ENCODE assay signal across 1 cellular context in the genomic region with DNA sequence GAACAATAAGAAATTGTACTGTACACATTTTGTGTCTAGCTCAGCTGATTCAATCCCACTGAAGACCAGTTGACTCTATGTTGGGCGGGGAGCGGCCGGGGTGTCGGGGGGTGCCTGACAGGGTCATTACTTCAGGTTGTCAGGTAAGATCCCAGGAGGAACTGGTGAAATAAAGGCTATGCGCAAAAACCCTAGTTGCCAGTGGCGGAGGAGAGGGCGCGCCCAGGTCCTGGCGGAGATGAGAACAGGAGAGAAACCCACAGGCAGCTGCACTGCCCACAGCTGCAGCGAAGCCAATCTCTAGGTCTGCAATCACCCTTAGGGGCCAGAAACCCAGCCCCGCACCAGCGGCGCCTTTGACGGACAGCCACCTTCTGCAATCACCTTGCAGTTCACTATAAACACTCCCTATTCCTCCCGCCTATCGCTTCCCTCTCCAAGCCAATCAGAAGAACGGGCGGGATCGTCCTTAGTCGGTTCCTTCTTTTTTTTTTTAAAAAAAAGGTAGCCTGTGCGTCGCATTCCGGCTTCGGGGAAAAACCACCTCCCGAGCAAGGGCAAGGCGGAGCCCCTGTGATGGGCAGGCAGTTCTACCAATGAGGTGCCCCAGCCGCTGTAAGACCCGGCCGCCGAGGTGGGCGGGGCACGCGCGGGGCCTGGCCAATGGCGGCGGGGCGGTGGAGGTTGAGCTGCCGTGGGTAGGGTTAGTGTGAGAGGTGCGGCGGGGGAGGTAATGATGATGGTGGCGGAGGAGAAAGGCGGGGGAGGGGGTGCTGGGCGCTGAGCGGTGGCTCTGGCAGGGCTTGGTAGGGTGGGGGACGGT.
A peak's percentile ranks its signal among the peaks of the same experiment; 100 is the strongest.
TF ChIP-seq lines count a peak whose summit lies in the region.

A gene (plus strand): TSS at position 707 of the 823 bp plus-strand sequence. CDS start 1,479 bp downstream, outside the sequence.

TF ChIP-seq in HepG2, 621 proteins besides CTCF, POLR2A, EP300 and RAD21 (continued from another document and continues in another):
- TF ChIP-seq ZNF644 (CRISPR knock-in tag; IDR thresholded peaks at IDR 0.05; ENCODE audit: low read depth), result no peak
- peak; percentile 95 for TF ChIP-seq NFYB (CRISPR knock-in tag; IDR thresholded peaks at IDR 0.05)
- peak; percentile 57; the same call in 1 of the 2 replicates for TF ChIP-seq TARDBP (CRISPR knock-in tag; IDR thresholded peaks at IDR 0.05)
- TF ChIP-seq, protein P1, sequence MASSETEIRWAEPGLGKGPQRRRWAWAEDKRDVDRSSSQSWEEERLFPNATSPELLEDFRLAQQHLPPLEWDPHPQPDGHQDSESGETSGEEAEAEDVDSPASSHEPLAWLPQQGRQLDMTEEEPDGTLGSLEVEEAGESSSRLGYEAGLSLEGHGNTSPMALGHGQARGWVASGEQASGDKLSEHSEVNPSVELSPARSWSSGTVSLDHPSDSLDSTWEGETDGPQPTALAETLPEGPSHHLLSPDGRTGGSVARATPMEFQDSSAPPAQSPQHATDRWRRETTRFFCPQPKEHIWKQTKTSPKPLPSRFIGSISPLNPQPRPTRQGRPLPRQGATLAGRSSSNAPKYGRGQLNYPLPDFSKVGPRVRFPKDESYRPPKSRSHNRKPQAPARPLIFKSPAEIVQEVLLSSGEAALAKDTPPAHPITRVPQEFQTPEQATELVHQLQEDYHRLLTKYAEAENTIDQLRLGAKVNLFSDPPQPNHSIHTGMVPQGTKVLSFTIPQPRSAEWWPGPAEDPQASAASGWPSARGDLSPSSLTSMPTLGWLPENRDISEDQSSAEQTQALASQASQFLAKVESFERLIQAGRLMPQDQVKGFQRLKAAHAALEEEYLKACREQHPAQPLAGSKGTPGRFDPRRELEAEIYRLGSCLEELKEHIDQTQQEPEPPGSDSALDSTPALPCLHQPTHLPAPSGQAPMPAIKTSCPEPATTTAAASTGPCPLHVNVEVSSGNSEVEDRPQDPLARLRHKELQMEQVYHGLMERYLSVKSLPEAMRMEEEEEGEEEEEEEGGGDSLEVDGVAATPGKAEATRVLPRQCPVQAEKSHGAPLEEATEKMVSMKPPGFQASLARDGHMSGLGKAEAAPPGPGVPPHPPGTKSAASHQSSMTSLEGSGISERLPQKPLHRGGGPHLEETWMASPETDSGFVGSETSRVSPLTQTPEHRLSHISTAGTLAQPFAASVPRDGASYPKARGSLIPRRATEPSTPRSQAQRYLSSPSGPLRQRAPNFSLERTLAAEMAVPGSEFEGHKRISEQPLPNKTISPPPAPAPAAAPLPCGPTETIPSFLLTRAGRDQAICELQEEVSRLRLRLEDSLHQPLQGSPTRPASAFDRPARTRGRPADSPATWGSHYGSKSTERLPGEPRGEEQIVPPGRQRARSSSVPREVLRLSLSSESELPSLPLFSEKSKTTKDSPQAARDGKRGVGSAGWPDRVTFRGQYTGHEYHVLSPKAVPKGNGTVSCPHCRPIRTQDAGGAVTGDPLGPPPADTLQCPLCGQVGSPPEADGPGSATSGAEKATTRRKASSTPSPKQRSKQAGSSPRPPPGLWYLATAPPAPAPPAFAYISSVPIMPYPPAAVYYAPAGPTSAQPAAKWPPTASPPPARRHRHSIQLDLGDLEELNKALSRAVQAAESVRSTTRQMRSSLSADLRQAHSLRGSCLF (CRISPR knock-in tag; IDR thresholded peaks at IDR 0.05; ENCODE audit: borderline replicate concordance), result no peak
- no peak for TF ChIP-seq ZNF776 (CRISPR knock-in tag; IDR thresholded peaks at IDR 0.05)
- no peak; the same call in 1 of the 2 replicates for TF ChIP-seq ZNF451 (CRISPR knock-in tag; IDR thresholded peaks at IDR 0.05)
- TF ChIP-seq TEAD3 (CRISPR knock-in tag; optimal IDR thresholded peaks at IDR 0.05; ENCODE audit: borderline replicate concordance), result peak; percentile 91
- TF ChIP-seq, protein P2, sequence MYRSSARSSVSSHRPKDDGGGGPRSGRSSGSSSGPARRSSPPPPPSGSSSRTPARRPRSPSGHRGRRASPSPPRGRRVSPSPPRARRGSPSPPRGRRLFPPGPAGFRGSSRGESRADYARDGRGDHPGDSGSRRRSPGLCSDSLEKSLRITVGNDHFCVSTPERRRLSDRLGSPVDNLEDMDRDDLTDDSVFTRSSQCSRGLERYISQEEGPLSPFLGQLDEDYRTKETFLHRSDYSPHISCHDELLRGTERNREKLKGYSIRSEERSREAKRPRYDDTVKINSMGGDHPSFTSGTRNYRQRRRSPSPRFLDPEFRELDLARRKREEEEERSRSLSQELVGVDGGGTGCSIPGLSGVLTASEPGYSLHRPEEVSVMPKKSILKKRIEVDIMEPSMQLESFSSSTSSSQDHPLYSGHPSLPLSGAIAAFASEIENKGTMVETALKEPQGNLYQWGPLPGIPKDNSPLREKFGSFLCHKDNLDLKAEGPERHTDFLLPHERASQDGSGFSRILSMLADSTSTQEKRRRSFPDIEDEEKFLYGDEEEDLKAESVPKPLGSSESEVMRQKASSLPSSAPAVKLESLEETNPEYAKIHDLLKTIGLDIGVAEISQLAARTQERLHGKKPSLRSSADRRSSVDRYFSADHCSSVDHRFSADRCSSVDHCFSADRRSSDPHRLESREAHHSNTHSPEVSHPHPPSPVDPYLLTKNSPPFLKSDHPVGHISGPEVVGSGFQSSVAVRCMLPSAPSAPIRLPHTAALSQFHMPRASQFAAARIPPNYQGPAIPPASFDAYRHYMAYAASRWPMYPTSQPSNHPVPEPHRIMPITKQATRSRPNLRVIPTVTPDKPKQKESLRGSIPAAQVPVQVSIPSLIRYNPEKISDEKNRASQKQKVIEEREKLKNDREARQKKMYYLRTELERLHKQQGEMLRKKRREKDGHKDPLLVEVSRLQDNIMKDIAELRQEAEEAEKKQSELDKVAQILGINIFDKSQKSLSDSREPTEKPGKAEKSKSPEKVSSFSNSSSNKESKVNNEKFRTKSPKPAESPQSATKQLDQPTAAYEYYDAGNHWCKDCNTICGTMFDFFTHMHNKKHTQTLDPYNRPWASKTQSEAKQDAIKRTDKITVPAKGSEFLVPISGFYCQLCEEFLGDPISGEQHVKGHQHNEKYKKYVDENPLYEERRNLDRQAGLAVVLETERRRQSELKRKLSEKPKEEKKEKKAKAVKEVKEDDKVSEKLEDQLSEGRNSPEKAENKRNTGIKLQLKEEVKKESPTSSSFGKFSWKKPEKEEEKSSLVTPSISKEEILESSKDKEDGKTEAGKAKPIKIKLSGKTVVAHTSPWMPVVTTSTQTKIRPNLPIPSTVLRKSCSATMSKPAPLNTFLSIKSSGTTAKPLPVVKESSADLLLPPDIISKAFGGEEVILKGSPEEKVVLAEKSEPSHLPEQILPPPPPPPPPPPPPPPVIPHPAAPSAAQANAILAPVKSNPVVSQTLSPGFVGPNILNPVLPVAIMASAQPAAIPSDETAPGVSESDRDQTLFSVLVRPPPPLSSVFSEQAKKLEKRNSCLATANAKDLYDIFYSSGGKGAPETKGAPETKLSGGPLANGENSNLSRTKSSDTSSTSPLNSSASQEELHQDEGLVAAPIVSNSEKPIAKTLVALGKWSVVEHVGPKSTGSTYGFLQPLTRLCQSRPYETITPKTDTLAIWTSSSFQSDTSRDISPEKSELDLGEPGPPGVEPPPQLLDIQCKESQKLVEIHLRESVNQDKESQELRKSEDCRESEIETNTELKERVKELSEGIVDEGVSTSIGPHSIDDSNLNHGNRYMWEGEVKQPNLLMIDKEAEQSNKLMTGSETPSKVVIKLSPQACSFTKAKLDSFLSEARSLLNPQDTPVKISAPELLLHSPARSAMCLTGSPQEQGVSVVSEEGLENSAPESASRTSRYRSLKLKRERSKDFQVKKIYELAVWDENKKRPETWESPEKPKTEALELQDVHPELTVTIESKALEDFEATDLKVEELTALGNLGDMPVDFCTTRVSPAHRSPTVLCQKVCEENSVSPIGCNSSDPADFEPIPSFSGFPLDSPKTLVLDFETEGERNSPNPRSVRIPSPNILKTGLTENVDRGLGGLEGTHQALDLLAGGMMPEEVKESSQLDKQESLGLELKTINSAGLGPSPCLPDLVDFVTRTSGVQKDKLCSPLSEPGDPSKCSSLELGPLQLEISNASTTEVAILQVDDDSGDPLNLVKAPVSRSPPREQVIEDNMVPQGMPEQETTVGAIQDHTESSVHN (CRISPR knock-in tag; IDR thresholded peaks at IDR 0.05), result no peak
- no peak for TF ChIP-seq SNAPC2 (CRISPR knock-in tag; IDR thresholded peaks at IDR 0.05)
- no peak for TF ChIP-seq ZNF260 (CRISPR knock-in tag; IDR thresholded peaks at IDR 0.05; ENCODE audit: borderline replicate concordance, low read depth)
- peak; percentile 10; the same call in 1 of the 2 replicates for TF ChIP-seq NCOA2 (CRISPR knock-in tag; IDR thresholded peaks at IDR 0.05)
- TF ChIP-seq MAZ (IDR thresholded peaks at IDR 0.05; ENCODE audit: borderline replicate concordance, low read depth, low read length), result peak; percentile 32
- TF ChIP-seq MAZ (CRISPR knock-in tag; IDR thresholded peaks at IDR 0.05; ENCODE audit: low read depth), result peak; percentile 13; the same call in 1 of the 2 replicates
- TF ChIP-seq, protein P3, sequence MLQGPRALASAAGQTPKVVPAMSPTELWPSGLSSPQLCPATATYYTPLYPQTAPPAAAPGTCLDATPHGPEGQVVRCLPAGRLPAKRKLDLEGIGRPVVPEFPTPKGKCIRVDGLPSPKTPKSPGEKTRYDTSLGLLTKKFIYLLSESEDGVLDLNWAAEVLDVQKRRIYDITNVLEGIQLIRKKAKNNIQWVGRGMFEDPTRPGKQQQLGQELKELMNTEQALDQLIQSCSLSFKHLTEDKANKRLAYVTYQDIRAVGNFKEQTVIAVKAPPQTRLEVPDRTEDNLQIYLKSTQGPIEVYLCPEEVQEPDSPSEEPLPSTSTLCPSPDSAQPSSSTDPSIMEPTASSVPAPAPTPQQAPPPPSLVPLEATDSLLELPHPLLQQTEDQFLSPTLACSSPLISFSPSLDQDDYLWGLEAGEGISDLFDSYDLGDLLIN (CRISPR knock-in tag; IDR thresholded peaks at IDR 0.05; ENCODE audit: borderline replicate concordance), result no peak
- TF ChIP-seq SRSF9 (IDR thresholded peaks at IDR 0.05; ENCODE audit: borderline replicate concordance, insufficient read depth, low read depth, low read length, poor library complexity, severe bottlenecking), result no peak
- no peak; the same call in 1 of the 2 replicates for TF ChIP-seq GZF1 (CRISPR knock-in tag; IDR thresholded peaks at IDR 0.05)
- TF ChIP-seq, protein P4, sequence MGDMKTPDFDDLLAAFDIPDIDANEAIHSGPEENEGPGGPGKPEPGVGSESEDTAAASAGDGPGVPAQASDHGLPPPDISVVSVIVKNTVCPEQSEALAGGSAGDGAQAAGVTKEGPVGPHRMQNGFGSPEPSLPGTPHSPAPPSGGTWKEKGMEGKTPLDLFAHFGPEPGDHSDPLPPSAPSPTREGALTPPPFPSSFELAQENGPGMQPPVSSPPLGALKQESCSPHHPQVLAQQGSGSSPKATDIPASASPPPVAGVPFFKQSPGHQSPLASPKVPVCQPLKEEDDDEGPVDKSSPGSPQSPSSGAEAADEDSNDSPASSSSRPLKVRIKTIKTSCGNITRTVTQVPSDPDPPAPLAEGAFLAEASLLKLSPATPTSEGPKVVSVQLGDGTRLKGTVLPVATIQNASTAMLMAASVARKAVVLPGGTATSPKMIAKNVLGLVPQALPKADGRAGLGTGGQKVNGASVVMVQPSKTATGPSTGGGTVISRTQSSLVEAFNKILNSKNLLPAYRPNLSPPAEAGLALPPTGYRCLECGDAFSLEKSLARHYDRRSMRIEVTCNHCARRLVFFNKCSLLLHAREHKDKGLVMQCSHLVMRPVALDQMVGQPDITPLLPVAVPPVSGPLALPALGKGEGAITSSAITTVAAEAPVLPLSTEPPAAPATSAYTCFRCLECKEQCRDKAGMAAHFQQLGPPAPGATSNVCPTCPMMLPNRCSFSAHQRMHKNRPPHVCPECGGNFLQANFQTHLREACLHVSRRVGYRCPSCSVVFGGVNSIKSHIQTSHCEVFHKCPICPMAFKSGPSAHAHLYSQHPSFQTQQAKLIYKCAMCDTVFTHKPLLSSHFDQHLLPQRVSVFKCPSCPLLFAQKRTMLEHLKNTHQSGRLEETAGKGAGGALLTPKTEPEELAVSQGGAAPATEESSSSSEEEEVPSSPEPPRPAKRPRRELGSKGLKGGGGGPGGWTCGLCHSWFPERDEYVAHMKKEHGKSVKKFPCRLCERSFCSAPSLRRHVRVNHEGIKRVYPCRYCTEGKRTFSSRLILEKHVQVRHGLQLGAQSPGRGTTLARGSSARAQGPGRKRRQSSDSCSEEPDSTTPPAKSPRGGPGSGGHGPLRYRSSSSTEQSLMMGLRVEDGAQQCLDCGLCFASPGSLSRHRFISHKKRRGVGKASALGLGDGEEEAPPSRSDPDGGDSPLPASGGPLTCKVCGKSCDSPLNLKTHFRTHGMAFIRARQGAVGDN (CRISPR knock-in tag; IDR thresholded peaks at IDR 0.05), result peak; percentile 87
- no peak for TF ChIP-seq ZNF567 (CRISPR knock-in tag; IDR thresholded peaks at IDR 0.05; ENCODE audit: borderline replicate concordance)
- TF ChIP-seq, protein P5, sequence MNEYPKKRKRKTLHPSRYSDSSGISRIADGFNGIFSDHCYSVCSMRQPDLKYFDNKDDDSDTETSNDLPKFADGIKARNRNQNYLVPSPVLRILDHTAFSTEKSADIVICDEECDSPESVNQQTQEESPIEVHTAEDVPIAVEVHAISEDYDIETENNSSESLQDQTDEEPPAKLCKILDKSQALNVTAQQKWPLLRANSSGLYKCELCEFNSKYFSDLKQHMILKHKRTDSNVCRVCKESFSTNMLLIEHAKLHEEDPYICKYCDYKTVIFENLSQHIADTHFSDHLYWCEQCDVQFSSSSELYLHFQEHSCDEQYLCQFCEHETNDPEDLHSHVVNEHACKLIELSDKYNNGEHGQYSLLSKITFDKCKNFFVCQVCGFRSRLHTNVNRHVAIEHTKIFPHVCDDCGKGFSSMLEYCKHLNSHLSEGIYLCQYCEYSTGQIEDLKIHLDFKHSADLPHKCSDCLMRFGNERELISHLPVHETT (CRISPR knock-in tag; conservative IDR thresholded peaks at IDR 0.05), result no peak
- no peak for TF ChIP-seq MTF1 (CRISPR knock-in tag; IDR thresholded peaks at IDR 0.05)
- TF ChIP-seq SP2 (CRISPR knock-in tag; IDR thresholded peaks at IDR 0.05), result peak; percentile 93
- no peak for TF ChIP-seq SOX6 (IDR thresholded peaks at IDR 0.05)
- peak; percentile 64 for TF ChIP-seq SOX6 (CRISPR knock-in tag; IDR thresholded peaks at IDR 0.05)
- TF ChIP-seq ASH2L (IDR thresholded peaks at IDR 0.05; ENCODE audit: insufficient read length, low read depth, low read length), result peak; percentile 79
- no peak for TF ChIP-seq JDP2 (CRISPR knock-in tag; IDR thresholded peaks at IDR 0.05; ENCODE audit: borderline replicate concordance)
- TF ChIP-seq TBX3 (IDR thresholded peaks at IDR 0.05; ENCODE audit: borderline replicate concordance), result no peak
- no peak for TF ChIP-seq U2AF2 (IDR thresholded peaks at IDR 0.05; ENCODE audit: low read depth, low read length)
- TF ChIP-seq, protein P6, sequence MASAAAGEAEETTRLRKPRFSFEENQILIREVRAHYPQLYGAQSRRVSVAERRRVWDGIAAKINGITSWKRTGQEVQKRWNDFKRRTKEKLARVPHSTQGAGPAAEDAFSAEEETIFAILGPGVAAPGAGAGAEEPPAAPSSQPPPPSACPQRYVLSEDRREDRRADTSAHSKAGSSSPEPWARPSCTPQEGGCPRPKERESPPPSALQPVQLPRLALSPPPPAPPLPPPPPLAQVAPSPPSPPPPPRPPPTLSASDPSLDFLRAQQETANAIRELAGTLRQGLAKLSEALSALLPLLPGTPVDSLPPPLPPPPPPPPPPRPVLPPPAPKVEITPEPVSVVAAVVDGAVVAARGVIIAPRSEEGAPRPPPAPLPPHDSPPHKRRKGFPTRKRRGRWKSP (CRISPR knock-in tag; IDR thresholded peaks at IDR 0.05), result no peak
